21 cellular contexts compared by ENCODE assay signal in the genomic region with DNA sequence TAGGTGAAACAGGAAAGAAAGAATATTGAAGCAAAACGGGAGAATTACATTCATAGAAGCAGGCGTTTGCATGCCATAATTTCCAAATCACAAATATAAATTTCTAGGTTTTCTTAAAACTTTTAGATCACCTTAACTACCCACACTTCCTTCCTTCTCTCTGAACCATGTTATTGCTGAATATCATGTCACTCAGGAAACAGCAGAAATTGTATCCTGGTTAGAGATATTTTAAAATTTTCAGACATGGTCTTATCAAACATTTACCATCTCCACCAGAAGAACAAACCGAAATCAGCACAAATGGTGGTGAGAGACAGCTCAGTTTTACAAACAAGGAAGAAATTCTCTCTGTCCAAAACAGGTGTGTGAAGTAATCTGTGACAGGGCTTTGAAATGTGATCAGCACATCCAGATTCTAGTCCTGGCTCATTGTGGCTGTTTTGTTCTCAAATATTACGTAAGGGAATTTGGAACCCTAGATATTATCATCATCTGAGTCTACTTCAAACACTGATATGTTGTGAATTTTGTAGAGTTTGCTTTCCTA. TPM values are rescaled to one million over a fixed set of nuclear protein-coding genes. Genes with fewer than 3 reads are reported as not detected.
A peak's percentile ranks its signal among the peaks of the same experiment; 100 is the strongest.
DNase-seq lines count a peak whose midpoint lies in the region; ATAC-seq and TF ChIP-seq lines count a peak whose summit lies in the region.
"Had no signal": no experiment of that assay in that cellular context is flagged by ENCODE, and none has a peak within 500 bp of the region (broad histone marks: within the 10 kb centered on the region; RNA-seq: fewer than 3 reads in every experiment).

No MANE protein-coding gene starts in this region.

- no peak overlapping the region for H3K4me3 Mint-ChIP-seq in activated CD8-positive, alpha-beta memory T cell treated with anti-CD3 and anti-CD28 coated beads, Interleukin-2, amount 10 ng/mL, durations not matched to agents 7 days and 5 days
- H3K4me3 Mint-ChIP-seq in activated CD8-positive, alpha-beta T cell treated with anti-CD3 and anti-CD28 coated beads, Interleukin-2, amount 10 ng/mL, durations not matched to agents 7 days and 5 days: peak overlapping the region; percentile 15
- H3K4me3 Mint-ChIP-seq in immature natural killer cell: no peak overlapping the region
- H3K4me3 Mint-ChIP-seq: neural crest cell; stimulated activated naive B cell treated with anti-CD40 and anti-IgM and Interleukin-4, amounts not matched to agents 10 μg/mL and 1 μg/mL and 100 μg/mL, for 72 hours had no signal

- 59% methylated on average over 4 of the region's 4 CpGs for WGBS in smooth muscle cell (ENCODE audit: low lambda C conversion rate)

- H3K4me1 Mint-ChIP-seq in activated CD8-positive, alpha-beta memory T cell treated with anti-CD3 and anti-CD28 coated beads, Interleukin-2, amount 10 ng/mL, durations not matched to agents 7 days and 5 days: peaks cover 25% of the 10 kb centered on the region
- peaks cover 38% of the 10 kb centered on the region for H3K4me1 Mint-ChIP-seq in activated CD8-positive, alpha-beta T cell treated with anti-CD3 and anti-CD28 coated beads, Interleukin-2, amount 10 ng/mL, durations not matched to agents 7 days and 5 days (ENCODE audit: low read depth)
- H3K4me1 Mint-ChIP-seq in immature natural killer cell: peaks cover 14 to 28% of the 10 kb centered on the region in 2 donors
- H3K4me1 Mint-ChIP-seq: neural crest cell had no signal

- H3K36me3 Mint-ChIP-seq in activated CD8-positive, alpha-beta memory T cell treated with anti-CD3 and anti-CD28 coated beads, Interleukin-2, amount 10 ng/mL, durations not matched to agents 7 days and 5 days: peaks cover 55% of the 10 kb centered on the region
- H3K36me3 Mint-ChIP-seq in activated CD8-positive, alpha-beta T cell treated with anti-CD3 and anti-CD28 coated beads, Interleukin-2, amount 10 ng/mL, durations not matched to agents 7 days and 5 days (ENCODE audit: low read depth): peaks cover 76% of the 10 kb centered on the region
- peaks cover 44 to 71% (median 45%) of the 10 kb centered on the region in 3 donors for H3K36me3 Mint-ChIP-seq in immature natural killer cell

- no peak overlapping the region for H3K4me3 ChIP-seq in Jurkat, Clone E6-1 (ENCODE audit: low read length)
- H3K4me3 ChIP-seq in smooth muscle cell: no peak overlapping the region
- H3K4me3 ChIP-seq: A549, left ventricle myocardium inferior, SK-N-MC had no signal

- H3K27ac ChIP-seq in smooth muscle cell (ENCODE audit: low read depth): no peak overlapping the region
- H3K27ac ChIP-seq: A549, left ventricle myocardium inferior, SK-N-MC had no signal

- no peaks in the 10 kb centered on the region for H4K20me1 ChIP-seq in smooth muscle cell (ENCODE audit: low read depth)

- no peaks in the 10 kb centered on the region for H3F3A ChIP-seq in smooth muscle cell (ENCODE audit: low read depth)

- POLR2A ChIA-PET in activated CD8-positive, alpha-beta T cell treated with anti-CD3 and anti-CD28 coated beads, Interleukin-2, amount 10 ng/mL, durations not matched to agents 7 days and 5 days (lab: Charles Lee): interaction anchor here (0.7 to 1.5 kb wide), 2 partner anchors 9 to 17 kb away, joined by 3 read pairs; no protein-coding TSS in a partner anchor

- no peak for TF ChIP-seq CTCF in smooth muscle cell (IDR thresholded peaks at IDR 0.05; ENCODE audit: borderline replicate concordance, insufficient read depth, poor library complexity, severe bottlenecking)

- no peak for ATAC-seq in activated CD8-positive, alpha-beta memory T cell treated with anti-CD3 and anti-CD28 coated beads, Interleukin-2, amount 10 ng/mL, durations not matched to agents 7 days and 5 days
- ATAC-seq in activated CD8-positive, alpha-beta T cell treated with anti-CD3 and anti-CD28 coated beads, Interleukin-2, amount 10 ng/mL, durations not matched to agents 7 days and 5 days: peak; percentile 41
- ATAC-seq: A549; stimulated activated naive B cell treated with anti-CD40 and anti-IgM and Interleukin-4, amounts not matched to agents 10 μg/mL and 1 μg/mL and 100 μg/mL, for 72 hours had no signal

- H3K9ac ChIP-seq in smooth muscle cell (ENCODE audit: low read depth): no peak overlapping the region

- H3K4me2 ChIP-seq in smooth muscle cell: no peak overlapping the region
- H3K4me2 ChIP-seq: A549 had no signal

- H3K9me3 ChIP-seq in smooth muscle cell (replicated peaks; ENCODE audit: low read depth): no peaks in the 10 kb centered on the region
- H3K9me3 ChIP-seq: A549, left ventricle myocardium inferior had no signal

- no peaks in the 10 kb centered on the region for H3K79me2 ChIP-seq in smooth muscle cell (ENCODE audit: low read depth)

- H3K27me3 ChIP-seq in smooth muscle cell (ENCODE audit: low read depth): peaks cover 7% of the 10 kb centered on the region

- no peaks in the 10 kb centered on the region for H3K4me1 ChIP-seq in smooth muscle cell (ENCODE audit: low read depth)
- H3K4me1 ChIP-seq: A549 had no signal

- H3K36me3 ChIP-seq in smooth muscle cell (ENCODE audit: low read depth): no peaks in the 10 kb centered on the region
- H3K36me3 ChIP-seq: left ventricle myocardium inferior had no signal

- DNase-seq in activated CD8-positive, alpha-beta memory T cell treated with anti-CD3 and anti-CD28 coated beads, Interleukin-2, amount 10 ng/mL, durations not matched to agents 7 days and 5 days: no peak
- DNase-seq in activated CD8-positive, alpha-beta memory T cell treated with anti-CD3 and anti-CD28 coated beads, Interleukin-2, amount 50 U/mL, for 48 hours: no peak
- DNase-seq in Jurkat, Clone E6-1 (ENCODE audit: low read depth, low spot score): peak; percentile 85
- DNase-seq in activated CD8-positive, alpha-beta T cell treated with anti-CD3 and anti-CD28 coated beads, Interleukin-2, amount 10 ng/mL, durations not matched to agents 7 days and 5 days: no peak
- DNase-seq in immature natural killer cell: no peak
- DNase-seq in smooth muscle cell (lab: John Stamatoyannopoulos, UW; ENCODE audit: unreplicated experiment): no peak
- DNase-seq in NCI-H82 treated with DMSO at 0.1 percent for 48 hours (lab: John Stamatoyannopoulos, UW; ENCODE audit: unreplicated experiment): no peak
- DNase-seq in medulla oblongata (ENCODE audit: extremely low spot score): no peak
- DNase-seq: activated CD4-positive, alpha-beta T cell treated with anti-CD3 and anti-CD28 coated beads, Interleukin-2, amount 50 U/mL, for 4 hours; C1 segment of cervical spinal cord; left ventricle myocardium inferior; midbrain; NCI-H1105; stimulated activated naive B cell treated with anti-CD40 and anti-IgM and Interleukin-4, amounts not matched to agents 10 μg/mL and 1 μg/mL and 100 μg/mL, for 72 hours had no signal

- H2AFZ ChIP-seq in smooth muscle cell (ENCODE audit: low read depth): no peak overlapping the region

- no peaks in the 10 kb centered on the region for H3K9me3 Mint-ChIP-seq in activated CD8-positive, alpha-beta memory T cell treated with anti-CD3 and anti-CD28 coated beads, Interleukin-2, amount 10 ng/mL, durations not matched to agents 7 days and 5 days (ENCODE audit: low read depth)
- H3K9me3 Mint-ChIP-seq in activated CD8-positive, alpha-beta T cell treated with anti-CD3 and anti-CD28 coated beads, Interleukin-2, amount 10 ng/mL, durations not matched to agents 7 days and 5 days (ENCODE audit: insufficient read depth): no peaks in the 10 kb centered on the region
- H3K9me3 Mint-ChIP-seq in immature natural killer cell: no peaks in the 10 kb centered on the region
- H3K9me3 Mint-ChIP-seq: neural crest cell; stimulated activated naive B cell treated with anti-CD40 and anti-IgM and Interleukin-4, amounts not matched to agents 10 μg/mL and 1 μg/mL and 100 μg/mL, for 72 hours had no signal

- CTCF ChIA-PET in activated CD8-positive, alpha-beta memory T cell treated with anti-CD3 and anti-CD28 coated beads, Interleukin-2, amount 10 ng/mL, durations not matched to agents 7 days and 5 days (lab: Charles Lee): interaction anchor here (1.8 to 3.1 kb wide), 4 partner anchors 11 to 113 kb away, joined by 5 to 13 read pairs (median 6); a partner anchor contains a TSS
- CTCF ChIA-PET in activated CD8-positive, alpha-beta T cell treated with anti-CD3 and anti-CD28 coated beads, Interleukin-2, amount 10 ng/mL, durations not matched to agents 7 days and 5 days (lab: Charles Lee): interaction anchor here (1.1 to 5.1 kb wide), 9 partner anchors 9 to 218 kb away, joined by 3 to 33 read pairs (median 6); a partner anchor contains a TSS

- H3K27me3 Mint-ChIP-seq in activated CD8-positive, alpha-beta memory T cell treated with anti-CD3 and anti-CD28 coated beads, Interleukin-2, amount 10 ng/mL, durations not matched to agents 7 days and 5 days: no peaks in the 10 kb centered on the region
- no peaks in the 10 kb centered on the region for H3K27me3 Mint-ChIP-seq in activated CD8-positive, alpha-beta T cell treated with anti-CD3 and anti-CD28 coated beads, Interleukin-2, amount 10 ng/mL, durations not matched to agents 7 days and 5 days (ENCODE audit: low read depth)
- H3K27me3 Mint-ChIP-seq in immature natural killer cell (ENCODE audit: low read depth in 3 of 3): peaks cover 0 to 4% (median 0%) of the 10 kb centered on the region in 3 donors
- H3K27me3 Mint-ChIP-seq: stimulated activated naive B cell treated with anti-CD40 and anti-IgM and Interleukin-4, amounts not matched to agents 10 μg/mL and 1 μg/mL and 100 μg/mL, for 72 hours had no signal

- H3K27ac Mint-ChIP-seq in activated CD8-positive, alpha-beta memory T cell treated with anti-CD3 and anti-CD28 coated beads, Interleukin-2, amount 10 ng/mL, durations not matched to agents 7 days and 5 days: peak overlapping the region; percentile 50
- H3K27ac Mint-ChIP-seq in activated CD8-positive, alpha-beta T cell treated with anti-CD3 and anti-CD28 coated beads, Interleukin-2, amount 10 ng/mL, durations not matched to agents 7 days and 5 days: peak overlapping the region; percentile 84
- peak overlapping the region in 5 of 6 donors; percentile 38 to 74 (median 56) for H3K27ac Mint-ChIP-seq in immature natural killer cell
- H3K27ac Mint-ChIP-seq: stimulated activated naive B cell treated with anti-CD40 and anti-IgM and Interleukin-4, amounts not matched to agents 10 μg/mL and 1 μg/mL and 100 μg/mL, for 72 hours had no signal

RNA-seq across cellular contexts. Expression of a gene that starts 16.3 kb away (rescaled TPM):
- 10 to 100 TPM; 65.9 to 74.6 TPM for total RNA-seq in activated CD8-positive, alpha-beta memory T cell treated with anti-CD3 and anti-CD28 coated beads, Interleukin-2, amount 10 ng/mL, durations not matched to agents 7 days and 5 days
- 106 TPM for polyA plus RNA-seq in Jurkat, Clone E6-1 (2012; ENCODE audit: insufficient read depth, insufficient read length)
- 10 to 100 TPM; 81.0 to 84.6 TPM for total RNA-seq in activated CD8-positive, alpha-beta T cell treated with anti-CD3 and anti-CD28 coated beads, Interleukin-2, amount 10 ng/mL, durations not matched to agents 7 days and 5 days
- 10 to 100 TPM; 29.5 to 65.7 (median 33.1) TPM for polyA plus RNA-seq in immature natural killer cell
- total RNA-seq in smooth muscle cell: not detected in 2 replicates
- not detected in 2 replicates for polyA plus RNA-seq in smooth muscle cell
- total RNA-seq: LHCN-M2, NCI-H460, neural crest cell had no signal
- polyA plus RNA-seq: A549 had no signal

RNA-seq across cellular contexts. Expression of a gene that starts 51.5 kb away (rescaled TPM):
- not detected for total RNA-seq in activated CD8-positive, alpha-beta memory T cell treated with anti-CD3 and anti-CD28 coated beads, Interleukin-2, amount 10 ng/mL, durations not matched to agents 7 days and 5 days
- not detected for polyA plus RNA-seq in Jurkat, Clone E6-1 (2012; ENCODE audit: insufficient read depth, insufficient read length)
- total RNA-seq in activated CD8-positive, alpha-beta T cell treated with anti-CD3 and anti-CD28 coated beads, Interleukin-2, amount 10 ng/mL, durations not matched to agents 7 days and 5 days: not detected
- polyA plus RNA-seq in immature natural killer cell: not detected
- not detected in 2 replicates for total RNA-seq in smooth muscle cell
- not detected in 2 replicates for polyA plus RNA-seq in smooth muscle cell
- total RNA-seq: HT1080, left ventricle myocardium inferior, LHCN-M2, NCI-H460, posterior vena cava had no signal
- polyA plus RNA-seq: A549 had no signal

Comparison
In these comparisons a context has a peak if more than half of its experiments do, and no peak if none do; other contexts are left out.
1. RNA of a gene that starts 16.3 kb away (total RNA-seq): 81.0 to 84.6 TPM in activated CD8-positive, alpha-beta T cell treated with anti-CD3 and anti-CD28 coated beads, Interleukin-2, amount 10 ng/mL, durations not matched to agents 7 days and 5 days and 65.9 to 74.6 TPM in activated CD8-positive, alpha-beta memory T cell treated with anti-CD3 and anti-CD28 coated beads, Interleukin-2, amount 10 ng/mL, durations not matched to agents 7 days and 5 days; not detected in smooth muscle cell; every median in the first group is over 10 times any median in the second.
2. Peak in every context shown above with its lines, with median percentiles within 50 percentile points of each other: H3K27ac Mint-ChIP-seq.